ENCODE assay signal across 16 cellular contexts in genomic region chr6:1672379-1672778, GRCh38.
A peak's percentile ranks its signal among the peaks of the same experiment; 100 is the strongest.
DNase-seq lines count a peak whose midpoint lies in the region; ATAC-seq and TF ChIP-seq lines count a peak whose summit lies in the region.
"Had no signal": no experiment of that assay in that cellular context is flagged by ENCODE, and none has a peak within 500 bp of the region (broad histone marks: within the 10 kb centered on the region; RNA-seq: fewer than 3 reads in every experiment).

No MANE protein-coding gene starts in this region.

- H3K4me1 ChIP-seq in IMR-90 (ENCODE audit: control insufficient read depth, insufficient read depth, low read length): peaks cover 19% of the 10 kb centered on the region
- no peaks in the 10 kb centered on the region for H3K4me1 ChIP-seq in thymus (ENCODE audit: control insufficient read depth, insufficient read depth, low read length)
- H3K4me1 ChIP-seq: Caco-2 had no signal

- in situ Hi-C loops in IMR-90 (cut with MboI; ENCODE audit: low sequenced_read_pairs): no loop called here

- no peak overlapping the region for H3K56ac ChIP-seq in IMR-90 (ENCODE audit: extremely low read depth, insufficient read depth, low read length)

- H3K9me3 ChIP-seq in IMR-90 (ENCODE audit: control insufficient read depth, insufficient read depth, low read length) (no peaks in the 10 kb centered on the region), thymus (ENCODE audit: control insufficient read depth) (no peaks in the 10 kb centered on the region)
- H3K9me3 ChIP-seq: Caco-2 had no signal

- H3K4me3 ChIP-seq in IMR-90 (ENCODE audit: insufficient read depth, low read depth, low read length) (no peak overlapping the region), thymus (ENCODE audit: low read length) (no peak overlapping the region)
- H3K4me3 ChIP-seq: GM12878, K562 had no signal

- H3K27ac ChIP-seq in IMR-90 (ENCODE audit: insufficient read depth, low read length): no peak overlapping the region
- H3K27ac ChIP-seq in thymus (ENCODE audit: low read depth): peak overlapping the region; percentile 18
- H3K27ac ChIP-seq: C4-2B had no signal

- POLR2A ChIA-PET in IMR-90 (lab: Charles Lee; ENCODE audit: unreplicated experiment): no interaction called here

- BruUV-seq in IMR-90 (replicated peaks; lab: Mats Ljungman, UMichigan): no TSS peak

- no CpG with 5 or more reads among the region's 2 CpGs for WGBS in IMR-90 (ENCODE audit: extremely low coverage in 2 of 2, insufficient read length in 1 of 2), 2 experiments
- 95% methylated on average over 2 of the region's 2 CpGs for WGBS in thymus

- no peak overlapping the region; the same call in 1 of the 2 replicates for H4K5ac ChIP-seq in IMR-90 (ENCODE audit: low read depth, low read length)

- no peak for TF ChIP-seq POLR2A in IMR-90 (IDR thresholded peaks at IDR 0.05; ENCODE audit: low read depth, low read length)

- no peaks in the 10 kb centered on the region for H3K36me3 ChIP-seq in IMR-90 (ENCODE audit: control insufficient read depth, insufficient read depth, low read length)
- no peaks in the 10 kb centered on the region for H3K36me3 ChIP-seq in thymus (ENCODE audit: control insufficient read depth, insufficient read depth)

- H2BK20ac ChIP-seq in IMR-90 (ENCODE audit: low read depth, low read length): no peak overlapping the region

- H3K4ac ChIP-seq in IMR-90 (ENCODE audit: low read depth, low read length): no peak overlapping the region; the same call in 1 of the 2 replicates

- peak overlapping the region; percentile 92 for H3K27ac Mint-ChIP-seq in mesothelial cell of epicardium
- H3K27ac Mint-ChIP-seq: CD4-positive, alpha-beta T cell had no signal

- H4K8ac ChIP-seq in IMR-90 (ENCODE audit: low read depth in 2 of 2, low read length in 2 of 2): no peak overlapping the region

- no peak overlapping the region for H3K23ac ChIP-seq in IMR-90 (ENCODE audit: low read depth, low read length)

- H2BK5ac ChIP-seq in IMR-90 (ENCODE audit: low read depth, low read length, poor library complexity, severe bottlenecking): no peak overlapping the region

- H3K27me3 Mint-ChIP-seq in mesothelial cell of epicardium (ENCODE audit: low read depth): no peaks in the 10 kb centered on the region
- H3K27me3 Mint-ChIP-seq: CD4-positive, alpha-beta T cell had no signal

- no peak for TF ChIP-seq RAD21 in IMR-90 (IDR thresholded peaks at IDR 0.05; ENCODE audit: low read length)

- peaks cover 18% of the 10 kb centered on the region for H3K36me3 Mint-ChIP-seq in mesothelial cell of epicardium

- H3K4me2 ChIP-seq in IMR-90 (ENCODE audit: low read depth, low read length): no peak overlapping the region

- peaks cover 9% of the 10 kb centered on the region for H3K9me3 Mint-ChIP-seq in mesothelial cell of epicardium
- H3K9me3 Mint-ChIP-seq: CD4-positive, alpha-beta T cell; H9 had no signal

- intact Hi-C loops in IMR-90 (cut with micrococcal nuclease): loop anchor here (2.0 kb wide), 1 partner anchor 14 kb away; no protein-coding TSS in a partner anchor

- dilution Hi-C loops in IMR-90 (cut with HindIII; ENCODE audit: low sequenced_read_pairs, unreplicated experiment): no loop called here

- no peak overlapping the region; the same call in 1 of the 2 replicates for H3K18ac ChIP-seq in IMR-90 (ENCODE audit: low read depth, low read length)

- H2AK5ac ChIP-seq in IMR-90 (ENCODE audit: low read depth, low read length): no peak overlapping the region

- H4K91ac ChIP-seq in IMR-90 (ENCODE audit: insufficient read depth, low read depth, low read length): no peak overlapping the region

- no peaks in the 10 kb centered on the region for H3K27me3 ChIP-seq in IMR-90 (ENCODE audit: control insufficient read depth, insufficient read depth, low read length)
- no peaks in the 10 kb centered on the region for H3K27me3 ChIP-seq in thymus (ENCODE audit: control insufficient read depth, insufficient read depth)

- H3K14ac ChIP-seq in IMR-90 (replicated peaks; ENCODE audit: low read depth, low read length): no peak overlapping the region

- H3K4me3 Mint-ChIP-seq in mesothelial cell of epicardium: no peak overlapping the region
- H3K4me3 Mint-ChIP-seq: CD4-positive, alpha-beta T cell; H9 had no signal

- H2AFZ ChIP-seq in IMR-90 (replicated peaks; ENCODE audit: low read length, poor library complexity): no peak overlapping the region

- no peak for TF ChIP-seq CTCF in IMR-90 (conservative IDR thresholded peaks at IDR 0.05; ENCODE audit: low read depth, low read length)
- no peak for TF ChIP-seq CTCF in mesothelial cell of epicardium (IDR thresholded peaks at IDR 0.05; ENCODE audit: unreplicated experiment)

- H2AK9ac ChIP-seq in IMR-90 (replicated peaks; ENCODE audit: low read depth, low read length, poor library complexity): no peak overlapping the region

- CTCF ChIA-PET in IMR-90 (lab: Yijun Ruan, JAX): no interaction called here

- peaks cover 48% of the 10 kb centered on the region for H3K4me1 Mint-ChIP-seq in mesothelial cell of epicardium

- H3K9me1 ChIP-seq in IMR-90 (ENCODE audit: insufficient read depth, low read length): no peaks in the 10 kb centered on the region

- H4K20me1 ChIP-seq in IMR-90 (ENCODE audit: insufficient read depth, low read length): no peaks in the 10 kb centered on the region

- peak; percentile 31 for DNase-seq in IMR-90
- peak; percentile 21 for DNase-seq in fibroblast of gingiva (ENCODE audit: low read depth)
- no peak for DNase-seq in mesothelial cell of epicardium (ENCODE audit: low spot score in 2 of 2, unreplicated experiment in 2 of 2)
- DNase-seq in RPMI8226: no peak
- no peak for DNase-seq in epidermal melanocyte (ENCODE audit: insufficient read length, low spot score)
- DNase-seq: ACHN; Caco-2; CD4-positive, alpha-beta T cell; DMS79; H9 had no signal

- H2BK15ac ChIP-seq in IMR-90 (ENCODE audit: low read depth, low read length): no peak overlapping the region

- peak overlapping the region; percentile 35; the same call in 1 of the 2 replicates for H2BK120ac ChIP-seq in IMR-90 (ENCODE audit: low read depth, low read length)

- H3K9ac ChIP-seq in IMR-90 (ENCODE audit: low read depth, low read length): no peak overlapping the region

- ATAC-seq in IMR-90 (ENCODE audit: low read depth): peak; percentile 46
- ATAC-seq in HG03196 (IDR thresholded peaks at IDR 0.05; ENCODE audit: unreplicated experiment): no peak
- ATAC-seq in GM21786 (IDR thresholded peaks at IDR 0.05; ENCODE audit: unreplicated experiment): no peak
- ATAC-seq: GM12878, K562 had no signal

- H3K79me1 ChIP-seq in IMR-90 (ENCODE audit: low read depth in 1 of 2, low read length in 2 of 2): no peaks in the 10 kb centered on the region; a peak in 1 of 4 replicates

TF ChIP-seq in IMR-90, 13 proteins besides CTCF, POLR2A, EP300 and RAD21:
- no peak for TF ChIP-seq MAFK (IDR thresholded peaks at IDR 0.05; ENCODE audit: low read depth, low read length)
- no peak for TF ChIP-seq USF2 (IDR thresholded peaks at IDR 0.05; ENCODE audit: low read depth, low read length)
- TF ChIP-seq RFX5 (IDR thresholded peaks at IDR 0.05; ENCODE audit: low read depth, low read length): no peak
- TF ChIP-seq MAZ (IDR thresholded peaks at IDR 0.05; ENCODE audit: borderline replicate concordance, low read depth, low read length): no peak
- TF ChIP-seq CEBPB (IDR thresholded peaks at IDR 0.05; ENCODE audit: low read depth, low read length): no peak
- no peak for TF ChIP-seq ELK1 (IDR thresholded peaks at IDR 0.05; ENCODE audit: borderline replicate concordance, low read depth, low read length)

Comparison
In these comparisons a context has a peak if more than half of its experiments do, and no peak if none do; other contexts are left out.
1. DNase-seq: peak in IMR-90 (single experiment) and fibroblast of gingiva (single experiment); none in mesothelial cell of epicardium (0 of 2), RPMI8226 (single experiment) and epidermal melanocyte (single experiment).